21 cellular contexts compared by ENCODE assay signal in the genomic region with DNA sequence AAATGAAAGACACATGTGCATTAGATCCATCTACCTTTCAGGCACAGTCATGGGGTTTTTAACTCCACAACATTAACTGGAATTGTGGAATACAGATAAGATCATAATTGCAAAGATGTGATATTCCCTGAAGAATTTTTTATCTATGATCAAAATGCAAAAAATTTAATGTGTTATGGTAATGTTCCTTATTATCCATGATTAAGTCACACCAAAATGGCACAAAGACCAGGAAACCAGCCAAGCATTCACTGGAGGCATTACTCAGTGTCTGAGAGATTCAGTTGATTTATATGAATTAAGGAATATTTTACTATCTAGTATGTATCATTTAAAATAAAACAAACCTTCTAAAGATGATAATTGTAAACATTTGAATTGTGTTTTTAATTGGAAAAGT.
DNase-seq lines count a peak whose midpoint lies in the region; ATAC-seq and TF ChIP-seq lines count a peak whose summit lies in the region.
"Had no signal": no experiment of that assay in that cellular context is flagged by ENCODE, and none has a peak within 500 bp of the region (broad histone marks: within the 10 kb centered on the region; RNA-seq: fewer than 3 reads in every experiment).

No MANE protein-coding gene starts in this region.

- peak; percentile 87 for DNase-seq in EH (ENCODE audit: low read depth)
- peak; percentile 77 for DNase-seq in MG63
- DNase-seq in cardiac fibroblast (ENCODE audit: low read depth in 2 of 2) = peak; percentile 31 to 64
- peak; percentile 39 for DNase-seq in kidney tubule cell (ENCODE audit: low spot score)
- DNase-seq in head of caudate nucleus = no peak
- DNase-seq in body of pancreas = no peak
- DNase-seq in GDM1 (lab: John Stamatoyannopoulos, UW) = no peak
- DNase-seq: activated CD4-positive, alpha-beta memory T cell treated with anti-CD3 and anti-CD28 coated beads for 36 hours; activated CD4-positive, CD25-positive, alpha-beta regulatory T cell; DMS53; H7; MM.1S; NCI-H1417 treated with DMSO at 0.1 percent for 48 hours; NCI-H446; nephron progenitor cell; pancreas; right cardiac atrium; stimulated activated naive CD8-positive, alpha-beta T cell treated with anti-CD3 and anti-CD28 coated beads, Interleukin-15, amount 100 ng/mL, for 72 hours; tibial artery had no signal

- H3K36me3 ChIP-seq in MG63 = no peaks in the 10 kb centered on the region
- H3K36me3 ChIP-seq in body of pancreas (replicated peaks in 1 of 2; ENCODE audit: insufficient read depth in 1 of 2, low read depth in 2 of 2) = no peaks in the 10 kb centered on the region
- H3K36me3 ChIP-seq: pancreas, tibial artery had no signal

- ATAC-seq in HG03460 (IDR thresholded peaks at IDR 0.05; ENCODE audit: unreplicated experiment) (no peak), body of pancreas (no peak)
- ATAC-seq: pancreas; right cardiac atrium; stimulated activated naive CD8-positive, alpha-beta T cell treated with anti-CD3 and anti-CD28 coated beads, Interleukin-15, amount 100 ng/mL, for 72 hours had no signal

- H3K9me3 ChIP-seq in MG63 (no peaks in the 10 kb centered on the region), body of pancreas (no peaks in the 10 kb centered on the region)
- H3K9me3 ChIP-seq: pancreas, tibial artery had no signal

- no peak overlapping the region for H3K27ac ChIP-seq in body of pancreas
- H3K27ac ChIP-seq: pancreas, tibial artery had no signal

- no peak overlapping the region for H3K4me3 ChIP-seq in MG63
- no peak overlapping the region for H3K4me3 ChIP-seq in cardiac fibroblast (replicated peaks in 1 of 2; ENCODE audit: low read depth in 2 of 2, low read length in 2 of 2)
- H3K4me3 ChIP-seq in body of pancreas = no peak overlapping the region
- H3K4me3 ChIP-seq: lung, pancreas, tibial artery had no signal

- intact Hi-C loops in head of caudate nucleus (cut with DNase I) (no loop called here), body of pancreas (cut with DNase I) (no loop called here)

- no peak for TF ChIP-seq POLR2A in body of pancreas (IDR thresholded peaks at IDR 0.05)

- no peaks in the 10 kb centered on the region for H3K4me1 ChIP-seq in body of pancreas
- H3K4me1 ChIP-seq: pancreas, tibial artery had no signal

- H3K27me3 ChIP-seq in MG63 (no peaks in the 10 kb centered on the region), body of pancreas (no peaks in the 10 kb centered on the region)
- H3K27me3 ChIP-seq: pancreas, tibial artery had no signal

- TF ChIP-seq CTCF in cardiac fibroblast (IDR thresholded peaks at IDR 0.05; ENCODE audit: low read depth, low read length) (no peak), body of pancreas (IDR thresholded peaks at IDR 0.05) (no peak)

Comparison
In these comparisons a context has a peak if more than half of its experiments do, and no peak if none do; other contexts are left out.
1. DNase-seq: peak in EH (single experiment), MG63 (single experiment), cardiac fibroblast (2 of 2) and kidney tubule cell (single experiment); none in head of caudate nucleus (0 of 42), body of pancreas (0 of 4) and GDM1 (single experiment).